21 cellular contexts compared by ENCODE assay signal in the genomic region with DNA sequence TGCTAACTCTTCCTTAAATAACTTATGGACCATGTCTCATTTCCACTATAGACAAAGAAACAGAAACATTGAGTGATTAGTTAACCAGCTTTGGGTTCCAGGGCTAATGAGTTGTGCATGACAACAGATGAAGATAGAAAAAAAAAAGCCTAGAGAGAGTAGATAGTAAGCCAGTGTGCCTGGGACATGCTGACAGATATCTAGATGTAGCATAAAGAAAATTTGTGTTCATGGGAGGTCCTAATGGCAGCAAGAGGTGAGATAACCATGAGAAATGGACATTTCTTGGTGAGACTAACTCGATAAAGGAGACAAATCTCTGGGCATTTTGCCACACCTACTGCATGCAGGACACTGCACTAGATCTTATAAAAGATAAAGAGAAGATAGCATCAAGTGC.
"Had no signal": no experiment of that assay in that cellular context is flagged by ENCODE, and none has a peak within 500 bp of the region (broad histone marks: within the 10 kb centered on the region; RNA-seq: fewer than 3 reads in every experiment).

No MANE protein-coding gene starts in this region.

- H3K27me3 Mint-ChIP-seq: naive B cell had no signal

- H3K27ac Mint-ChIP-seq: mesothelial cell of epicardium had no signal

- ATAC-seq: esophagus mucosa, gastrocnemius medialis, heart right ventricle, left cardiac atrium, left lung, left ventricle myocardium superior, lower lobe of right lung, mucosa of descending colon had no signal

- DNase-seq: dermis blood vessel endothelial cell; dorsolateral prefrontal cortex; effector CD4-positive, alpha-beta T cell; effector memory CD4-positive, alpha-beta T cell; esophagus squamous epithelium; foreskin fibroblast; foreskin melanocyte; gastrocnemius medialis; glutamatergic neuron; head of caudate nucleus; heart right ventricle; hippocampal formation; left cardiac atrium; left lung; left ventricle myocardium superior; lower lobe of right lung; mesenchymal stem cell; mucosa of descending colon; naive B cell had no signal

- H3K4me3 Mint-ChIP-seq: mesothelial cell of epicardium had no signal
